8 cellular contexts compared by ENCODE assay signal in genomic region chr6:35342258-35343091, GRCh38. TPM values are rescaled to one million over a fixed set of nuclear protein-coding genes. Genes with fewer than 3 reads are reported as not detected.
DNase-seq lines count a peak whose midpoint lies in the region; ATAC-seq and TF ChIP-seq lines count a peak whose summit lies in the region.

Gene PPARD, plus strand, starts transcription at chr6:35342558. Its CDS starts 68,530 bp downstream, at chr6:35411088.

- TF ChIP-seq EP300 in transverse colon (IDR thresholded peaks at IDR 0.05; ENCODE audit: low read depth): no peak

- peaks cover 35% of the 10 kb centered on the region for H3K4me1 Mint-ChIP-seq in activated naive CD8-positive, alpha-beta T cell treated with anti-CD3 and anti-CD28 coated beads for 36 hours

- in situ Hi-C loops in transverse colon (cut with MboI; ENCODE audit: low pct_ligation_motif_present in 1 of 4, low pct_unique_long_range_greater_than_20kb in 1 of 4, low sequenced_read_pairs in 3 of 4): loop anchor here in 3 of 4 donors (5.0 to 25.0 kb wide), 3 partner anchors 102 to 395 kb away; partner anchors contain the start of genes ARMC12 (in 1 of the 3) and FANCE (in 1 of the 3)

- H3K27me3 Mint-ChIP-seq in activated naive CD8-positive, alpha-beta T cell treated with anti-CD3 and anti-CD28 coated beads for 36 hours: no peaks in the 10 kb centered on the region

- peaks cover 30% of the 10 kb centered on the region for H3K4me1 ChIP-seq in parathyroid adenoma
- H3K4me1 ChIP-seq in transverse colon: peaks cover 4 to 30% (median 13%) of the 10 kb centered on the region in 4 donors

- peaks cover 10% of the 10 kb centered on the region for H3K79me2 ChIP-seq in parathyroid adenoma

- H3K9ac ChIP-seq in parathyroid adenoma: peak within 1 kb of the TSS; percentile 16

- peak within 1 kb of the TSS; percentile 84 for H3K4me2 ChIP-seq in parathyroid adenoma (ENCODE audit: low read length)

- 0 to 1% methylated on average over 2 to 77 of the region's 77 CpGs for WGBS in transverse colon (ENCODE audit: low coverage in 1 of 2), 2 donors

- DNase-seq in GM12865 (ENCODE audit: low read depth): peak; percentile 96
- DNase-seq in NCI-H1105 (lab: John Stamatoyannopoulos, UW): peak; percentile 95
- DNase-seq in SKM-1 treated with dmso at 0.1 percent for 144 hours (lab: John Stamatoyannopoulos, UW; ENCODE audit: unreplicated experiment): peak; percentile 90
- peak; percentile 99 for DNase-seq in activated naive CD8-positive, alpha-beta T cell treated with anti-CD3 and anti-CD28 coated beads for 36 hours
- peak; percentile 99 for DNase-seq in Right ventricle myocardium inferior (ENCODE audit: missing footprints)
- DNase-seq in transverse colon: peak; percentile 99

- H3K27me3 ChIP-seq in parathyroid adenoma (ENCODE audit: control insufficient read depth, insufficient read depth, low read length) (no peaks in the 10 kb centered on the region), transverse colon (peaks cover 2% of the 10 kb centered on the region)

- H3K36me3 ChIP-seq in parathyroid adenoma (ENCODE audit: control insufficient read depth, insufficient read depth, low read length) (no peaks in the 10 kb centered on the region), transverse colon (peaks cover 0 to 5% (median 0%) of the 10 kb centered on the region in 4 donors)

- ATAC-seq in HG02642 (IDR thresholded peaks at IDR 0.05; ENCODE audit: poor library complexity, unreplicated experiment): peak; percentile 97
- ATAC-seq in Right ventricle myocardium inferior: peak; percentile 99

- H3K4me3 ChIP-seq in GM12865 (ENCODE audit: low read depth, low read length) (peak within 1 kb of the TSS; percentile 91), parathyroid adenoma (ENCODE audit: low read depth, low read length) (peak within 1 kb of the TSS; percentile 66), transverse colon (peak within 1 kb of the TSS; percentile 80 to 99 (median 94))

- H3K4me3 Mint-ChIP-seq in activated naive CD8-positive, alpha-beta T cell treated with anti-CD3 and anti-CD28 coated beads for 36 hours: peak within 1 kb of the TSS; percentile 92

- H3K9me3 ChIP-seq in parathyroid adenoma (ENCODE audit: control insufficient read depth, low read length) (no peaks in the 10 kb centered on the region), transverse colon (no peaks in the 10 kb centered on the region)

- H3K9me3 Mint-ChIP-seq in activated naive CD8-positive, alpha-beta T cell treated with anti-CD3 and anti-CD28 coated beads for 36 hours: no peaks in the 10 kb centered on the region

- H3K27ac ChIP-seq in parathyroid adenoma: peak within 1 kb of the TSS; percentile 64
- H3K27ac ChIP-seq in transverse colon: peak within 1 kb of the TSS; percentile 88 to 96 (median 90)

- peaks cover 23% of the 10 kb centered on the region for H3K36me3 Mint-ChIP-seq in activated naive CD8-positive, alpha-beta T cell treated with anti-CD3 and anti-CD28 coated beads for 36 hours

- intact Hi-C loops in Right ventricle myocardium inferior (cut with DNase I) (loop anchor here (1.0 to 5.0 kb wide), 4 partner anchors 73 to 395 kb away; partner anchors contain the start of genes ARMC12 and RPL10A), transverse colon (cut with DNase I; ENCODE audit: low total_unique reads) (loop anchor here (1.0 to 5.0 kb wide), 2 partner anchors 110 to 155 kb away; partner anchors contain the start of genes FANCE and TEAD3)

- peak within 1 kb of the TSS; percentile 92 for H3K27ac Mint-ChIP-seq in activated naive CD8-positive, alpha-beta T cell treated with anti-CD3 and anti-CD28 coated beads for 36 hours

- H2AFZ ChIP-seq in parathyroid adenoma: peak within 1 kb of the TSS; percentile 68

- TF ChIP-seq POLR2A in transverse colon (IDR thresholded peaks at IDR 0.05): peak; percentile 81

- TF ChIP-seq CTCF in GM12865 (IDR thresholded peaks at IDR 0.05; ENCODE audit: insufficient read depth, low read depth, low read length, missing control alignments) (peak; percentile 95), parathyroid adenoma (IDR thresholded peaks at IDR 0.05) (peak; percentile 100), transverse colon (IDR thresholded peaks at IDR 0.05) (peak; percentile 95 to 99 (median 97))

RNA-seq across cellular contexts. Expression of gene PPARD, which starts in this region (rescaled TPM):
- 10 to 100 TPM; 17.0 to 17.8 TPM for total RNA-seq in activated naive CD8-positive, alpha-beta T cell treated with anti-CD3 and anti-CD28 coated beads for 36 hours
- 14.7 TPM for total RNA-seq in Right ventricle myocardium inferior
- 100 to 1,000 TPM in 1 of 4 donors, 10 to 100 TPM in 3; 19.8 to 110 (median 29.3) TPM for total RNA-seq in transverse colon

Comparison
In these comparisons a context has a peak if more than half of its experiments do, and no peak if none do; other contexts are left out.
1. Peak in every context shown above with its lines: DNase-seq, ATAC-seq, H3K4me3 ChIP-seq and H3K27ac ChIP-seq.